21 cellular contexts compared by ENCODE assay signal in the genomic region with DNA sequence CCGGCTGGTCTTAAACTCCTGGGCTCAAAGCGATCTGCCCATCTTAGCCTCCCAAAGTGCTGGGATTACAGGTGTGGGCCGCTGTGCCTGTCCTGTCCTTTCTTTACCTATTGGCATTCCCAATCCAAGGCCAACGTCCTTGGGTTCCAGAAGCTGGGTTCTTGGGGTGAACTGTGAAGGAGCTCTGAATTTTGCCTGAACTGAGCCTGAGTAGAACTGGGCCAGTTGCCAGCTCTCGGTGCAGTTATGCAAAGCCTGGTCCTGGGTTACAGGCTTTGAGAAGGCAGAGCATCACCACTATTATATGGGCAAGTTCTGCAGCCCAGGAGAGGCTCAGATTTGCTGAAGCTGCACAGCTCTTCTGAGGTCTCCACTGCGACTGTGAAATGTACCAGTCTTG. TPM values are rescaled to one million over a fixed set of nuclear protein-coding genes. Genes with fewer than 3 reads are reported as not detected.
DNase-seq lines count a peak whose midpoint lies in the region; ATAC-seq, FAIRE-seq and TF ChIP-seq lines count a peak whose summit lies in the region.
"Had no signal": no experiment of that assay in that cellular context is flagged by ENCODE, and none has a peak within 500 bp of the region (broad histone marks: within the 10 kb centered on the region; RNA-seq: fewer than 3 reads in every experiment).

No MANE protein-coding gene starts in this region.

- ATAC-seq in activated naive CD4-positive, alpha-beta T cell treated with anti-CD3 and anti-CD28 coated beads, Interleukin-2, amount 50 U/mL, for 72 hours: no peak
- no peak for ATAC-seq in CD4-positive, CD25-positive, alpha-beta regulatory T cell (ENCODE audit: low read depth in 2 of 2)
- ATAC-seq in stimulated activated memory B cell treated with anti-CD40 and anti-IgM and Interleukin-4, amounts not matched to agents 10 μg/mL and 1 μg/mL and 100 μg/mL, for 72 hours: no peak

- H3K27me3 ChIP-seq in CD4-positive, CD25-positive, alpha-beta regulatory T cell (ENCODE audit: control insufficient read depth, insufficient read depth, low read length): no peaks in the 10 kb centered on the region
- H3K27me3 ChIP-seq in vagina: no peaks in the 10 kb centered on the region
- H3K27me3 ChIP-seq: SJSA1 had no signal

- DNase-seq in activated naive CD4-positive, alpha-beta T cell treated with anti-CD3 and anti-CD28 coated beads, Interleukin-2, amount 50 U/mL, for 72 hours (ENCODE audit: low spot score in 2 of 2): no peak
- DNase-seq in activated naive CD4-positive, alpha-beta T cell treated with anti-CD3 and anti-CD28 coated beads for 36 hours: no peak
- no peak for DNase-seq in CD4-positive, CD25-positive, alpha-beta regulatory T cell
- DNase-seq in choroid plexus epithelial cell (ENCODE audit: low read depth): peak; percentile 53
- DNase-seq in RCC 7860 (ENCODE audit: low spot score): no peak
- DNase-seq in vagina (ENCODE audit: extremely low spot score in 2 of 2): no peak
- DNase-seq in osteocyte (ENCODE audit: extremely low spot score, unreplicated experiment): no peak
- DNase-seq: Calu3, GF-D8, GM23248, NCI-H1417 treated with DMSO at 0.1 percent for 48 hours, NCI-H1930, NCI-H226, NCI-H524, NCI-H82, PC-9 had no signal

- H3K4me1 Mint-ChIP-seq in activated naive CD4-positive, alpha-beta T cell treated with anti-CD3 and anti-CD28 coated beads for 36 hours (ENCODE audit: low read depth): peaks cover 28% of the 10 kb centered on the region
- peaks cover 4 to 27% (median 20%) of the 10 kb centered on the region in 4 donors for H3K4me1 Mint-ChIP-seq in CD4-positive, CD25-positive, alpha-beta regulatory T cell
- H3K4me1 Mint-ChIP-seq in stimulated activated memory B cell treated with anti-CD40 and anti-IgM and Interleukin-4, amounts not matched to agents 10 μg/mL and 1 μg/mL and 100 μg/mL, for 72 hours: peaks cover 4% of the 10 kb centered on the region
- H3K4me1 Mint-ChIP-seq in osteocyte (ENCODE audit: unreplicated experiment): peaks cover 21% of the 10 kb centered on the region

- peak overlapping the region; percentile 75 to 84 for H3K27ac Mint-ChIP-seq in activated naive CD4-positive, alpha-beta T cell treated with anti-CD3 and anti-CD28 coated beads, Interleukin-2, amount 50 U/mL, for 72 hours
- no peak overlapping the region for H3K27ac Mint-ChIP-seq in activated naive CD4-positive, alpha-beta T cell treated with anti-CD3 and anti-CD28 coated beads for 36 hours
- H3K27ac Mint-ChIP-seq in CD4-positive, CD25-positive, alpha-beta regulatory T cell: peak overlapping the region in 2 of 3 donors; percentile 74 to 81
- H3K27ac Mint-ChIP-seq in stimulated activated memory B cell treated with anti-CD40 and anti-IgM and Interleukin-4, amounts not matched to agents 10 μg/mL and 1 μg/mL and 100 μg/mL, for 72 hours: peak overlapping the region; percentile 19
- no peak overlapping the region for H3K27ac Mint-ChIP-seq in osteocyte (ENCODE audit: unreplicated experiment)

- peaks cover 4% of the 10 kb centered on the region for H3K4me1 ChIP-seq in CD4-positive, CD25-positive, alpha-beta regulatory T cell (ENCODE audit: control insufficient read depth, insufficient read depth, low read length, poor library complexity, severe bottlenecking)
- H3K4me1 ChIP-seq in vagina: peaks cover 29% of the 10 kb centered on the region
- H3K4me1 ChIP-seq: HAP-1 had no signal

- no peaks in the 10 kb centered on the region for H3K27me3 Mint-ChIP-seq in activated naive CD4-positive, alpha-beta T cell treated with anti-CD3 and anti-CD28 coated beads for 36 hours (ENCODE audit: low read depth)
- no peaks in the 10 kb centered on the region for H3K27me3 Mint-ChIP-seq in CD4-positive, CD25-positive, alpha-beta regulatory T cell
- H3K27me3 Mint-ChIP-seq in stimulated activated memory B cell treated with anti-CD40 and anti-IgM and Interleukin-4, amounts not matched to agents 10 μg/mL and 1 μg/mL and 100 μg/mL, for 72 hours: no peaks in the 10 kb centered on the region
- H3K27me3 Mint-ChIP-seq in osteocyte (ENCODE audit: unreplicated experiment): no peaks in the 10 kb centered on the region

- TF ChIP-seq POLR2A in vagina (IDR thresholded peaks at IDR 0.05): no peak

- H3K27ac ChIP-seq in CD4-positive, CD25-positive, alpha-beta regulatory T cell (ENCODE audit: insufficient read depth, low read length, poor library complexity, severe bottlenecking): no peak overlapping the region
- H3K27ac ChIP-seq in vagina: no peak overlapping the region
- H3K27ac ChIP-seq: C4-2B, GM23248, KMS-11, PC-9, SJSA1 had no signal

- no peak overlapping the region for H3K4me3 Mint-ChIP-seq in activated naive CD4-positive, alpha-beta T cell treated with anti-CD3 and anti-CD28 coated beads for 36 hours
- H3K4me3 Mint-ChIP-seq in CD4-positive, CD25-positive, alpha-beta regulatory T cell: no peak overlapping the region
- no peak overlapping the region for H3K4me3 Mint-ChIP-seq in stimulated activated memory B cell treated with anti-CD40 and anti-IgM and Interleukin-4, amounts not matched to agents 10 μg/mL and 1 μg/mL and 100 μg/mL, for 72 hours
- H3K4me3 Mint-ChIP-seq in osteocyte (ENCODE audit: unreplicated experiment): no peak overlapping the region

- H3K9me3 ChIP-seq in CD4-positive, CD25-positive, alpha-beta regulatory T cell (ENCODE audit: control insufficient read depth in 2 of 2, low read length in 2 of 2): no peaks in the 10 kb centered on the region
- no peaks in the 10 kb centered on the region for H3K9me3 ChIP-seq in vagina
- H3K9me3 ChIP-seq: HAP-1, SJSA1 had no signal

- no peak for FAIRE-seq in RCC 7860 (lab: Jason Lieb, UNC)

- intact Hi-C loops in activated naive CD4-positive, alpha-beta T cell treated with anti-CD3 and anti-CD28 coated beads for 36 hours (cut with micrococcal nuclease): no loop called here
- intact Hi-C loops in vagina (cut with DNase I): no loop called here

- no peaks in the 10 kb centered on the region for H3K9me3 Mint-ChIP-seq in activated naive CD4-positive, alpha-beta T cell treated with anti-CD3 and anti-CD28 coated beads, Interleukin-2, amount 50 U/mL, for 72 hours
- no peaks in the 10 kb centered on the region for H3K9me3 Mint-ChIP-seq in activated naive CD4-positive, alpha-beta T cell treated with anti-CD3 and anti-CD28 coated beads for 36 hours
- H3K9me3 Mint-ChIP-seq in CD4-positive, CD25-positive, alpha-beta regulatory T cell: no peaks in the 10 kb centered on the region
- H3K9me3 Mint-ChIP-seq in stimulated activated memory B cell treated with anti-CD40 and anti-IgM and Interleukin-4, amounts not matched to agents 10 μg/mL and 1 μg/mL and 100 μg/mL, for 72 hours: no peaks in the 10 kb centered on the region
- H3K9me3 Mint-ChIP-seq in osteocyte (ENCODE audit: unreplicated experiment): no peaks in the 10 kb centered on the region

- CTCF ChIA-PET in activated naive CD4-positive, alpha-beta T cell treated with anti-CD3 and anti-CD28 coated beads for 36 hours (lab: Charles Lee): interaction anchor here (1.0 to 21.2 kb wide), 5 partner anchors 8 to 150 kb away, joined by 3 to 916 read pairs (median 4); a partner anchor contains a TSS

- peaks cover 98% of the 10 kb centered on the region for H3K36me3 ChIP-seq in CD4-positive, CD25-positive, alpha-beta regulatory T cell (ENCODE audit: control insufficient read depth, insufficient read depth, low read length)
- peaks cover 0 to 95% of the 10 kb centered on the region in 2 donors for H3K36me3 ChIP-seq in vagina

- no peak overlapping the region for H3K4me3 ChIP-seq in CD4-positive, CD25-positive, alpha-beta regulatory T cell (ENCODE audit: low read depth, low read length)
- no peak overlapping the region for H3K4me3 ChIP-seq in choroid plexus epithelial cell (ENCODE audit: low read depth, low read length)
- H3K4me3 ChIP-seq in vagina: no peak overlapping the region
- H3K4me3 ChIP-seq: GM23248, HAP-1, PC-9, SJSA1 had no signal

- H3K36me3 Mint-ChIP-seq in activated naive CD4-positive, alpha-beta T cell treated with anti-CD3 and anti-CD28 coated beads, Interleukin-2, amount 50 U/mL, for 72 hours: peaks cover 9 to 10% of the 10 kb centered on the region in 2 donors
- H3K36me3 Mint-ChIP-seq in activated naive CD4-positive, alpha-beta T cell treated with anti-CD3 and anti-CD28 coated beads for 36 hours (ENCODE audit: low read depth): peaks cover 22% of the 10 kb centered on the region
- H3K36me3 Mint-ChIP-seq in CD4-positive, CD25-positive, alpha-beta regulatory T cell: peaks cover 52% of the 10 kb centered on the region
- peaks cover 63% of the 10 kb centered on the region for H3K36me3 Mint-ChIP-seq in stimulated activated memory B cell treated with anti-CD40 and anti-IgM and Interleukin-4, amounts not matched to agents 10 μg/mL and 1 μg/mL and 100 μg/mL, for 72 hours
- peaks cover 34% of the 10 kb centered on the region for H3K36me3 Mint-ChIP-seq in osteocyte (ENCODE audit: unreplicated experiment)

- TF ChIP-seq CTCF in choroid plexus epithelial cell (conservative IDR thresholded peaks at IDR 0.05; ENCODE audit: low read depth, low read length) (no peak), vagina (IDR thresholded peaks at IDR 0.05) (no peak), osteocyte (IDR thresholded peaks at IDR 0.05) (no peak)

RNA-seq across cellular contexts. Expression of a gene that starts 24.6 kb away (rescaled TPM):
- total RNA-seq in activated naive CD4-positive, alpha-beta T cell treated with anti-CD3 and anti-CD28 coated beads, Interleukin-2, amount 50 U/mL, for 72 hours: under 1 TPM in 1 of 2 donors, not detected in 1; 0.14 TPM
- total RNA-seq in activated naive CD4-positive, alpha-beta T cell treated with anti-CD3 and anti-CD28 coated beads for 36 hours: under 1 TPM; 0.05 to 0.10 TPM
- total RNA-seq in CD4-positive, CD25-positive, alpha-beta regulatory T cell: 0.25 TPM
- polyA plus RNA-seq in CD4-positive, CD25-positive, alpha-beta regulatory T cell: not detected
- total RNA-seq in vagina: not detected
- not detected in 2 replicates for total RNA-seq in osteocyte
- total RNA-seq: Calu3, GM23248 had no signal
- polyA plus RNA-seq: GM23248 had no signal

RNA-seq across cellular contexts. Expression of a gene that starts 59.0 kb away (rescaled TPM):
- 10 to 100 TPM; 30.7 to 53.6 TPM for total RNA-seq in activated naive CD4-positive, alpha-beta T cell treated with anti-CD3 and anti-CD28 coated beads, Interleukin-2, amount 50 U/mL, for 72 hours
- total RNA-seq in activated naive CD4-positive, alpha-beta T cell treated with anti-CD3 and anti-CD28 coated beads for 36 hours: 10 to 100 TPM; 33.5 to 35.5 TPM
- total RNA-seq in CD4-positive, CD25-positive, alpha-beta regulatory T cell: 198 TPM
- 100 to 1,000 TPM; 157 to 270 (median 180) TPM for polyA plus RNA-seq in CD4-positive, CD25-positive, alpha-beta regulatory T cell
- 98.0 TPM for total RNA-seq in vagina
- total RNA-seq in osteocyte: 50.7 and 51.4 TPM in 2 replicates

Comparison
In these comparisons a context has a peak if more than half of its experiments do, and no peak if none do; other contexts are left out.
1. H3K27ac Mint-ChIP-seq: peak in activated naive CD4-positive, alpha-beta T cell treated with anti-CD3 and anti-CD28 coated beads, Interleukin-2, amount 50 U/mL, for 72 hours (2 of 2), CD4-positive, CD25-positive, alpha-beta regulatory T cell (2 of 3) and stimulated activated memory B cell treated with anti-CD40 and anti-IgM and Interleukin-4, amounts not matched to agents 10 μg/mL and 1 μg/mL and 100 μg/mL, for 72 hours (single experiment); none in activated naive CD4-positive, alpha-beta T cell treated with anti-CD3 and anti-CD28 coated beads for 36 hours (single experiment) and osteocyte (single experiment).